ENCODE assay signal across 20 cellular contexts in genomic region chr6:125267806-125268523, GRCh38. TPM values are rescaled to one million over a fixed set of nuclear protein-coding genes. Genes with fewer than 3 reads are reported as not detected.
DNase-seq lines count a peak whose midpoint lies in the region; ATAC-seq and TF ChIP-seq lines count a peak whose summit lies in the region.
"Had no signal": no experiment of that assay in that cellular context is flagged by ENCODE, and none has a peak within 500 bp of the region (broad histone marks: within the 10 kb centered on the region; RNA-seq: fewer than 3 reads in every experiment).

No MANE protein-coding gene starts in this region.

- H3K4me1 Mint-ChIP-seq in activated naive CD4-positive, alpha-beta T cell treated with anti-CD3 and anti-CD28 coated beads for 36 hours (ENCODE audit: low read depth), result no peaks in the 10 kb centered on the region
- H3K4me1 Mint-ChIP-seq: activated naive CD8-positive, alpha-beta T cell treated with anti-CD3 and anti-CD28 coated beads, Interleukin-2, amount 50 U/mL, for 24 hours; CD4-positive, CD25-positive, alpha-beta regulatory T cell; stimulated activated memory B cell treated with anti-CD40 and anti-IgM and Interleukin-4, amounts not matched to agents 10 μg/mL and 1 μg/mL and 100 μg/mL, for 72 hours had no signal

- H3K27ac ChIP-seq in heart right ventricle (no peak overlapping the region), gastrocnemius medialis (peak overlapping the region; percentile 44 to 68 (median 53))

- WGBS in heart right ventricle, 2 donors, result 87 to 90% methylated on average over 12 of the region's 12 CpGs

- H3K4me3 Mint-ChIP-seq in activated naive CD4-positive, alpha-beta T cell treated with anti-CD3 and anti-CD28 coated beads for 36 hours, result no peak overlapping the region
- H3K4me3 Mint-ChIP-seq: activated naive CD8-positive, alpha-beta T cell treated with anti-CD3 and anti-CD28 coated beads, Interleukin-2, amount 50 U/mL, for 24 hours; CD4-positive, CD25-positive, alpha-beta regulatory T cell; HFFc6; stimulated activated memory B cell treated with anti-CD40 and anti-IgM and Interleukin-4, amounts not matched to agents 10 μg/mL and 1 μg/mL and 100 μg/mL, for 72 hours had no signal

- TF ChIP-seq POLR2A in gastrocnemius medialis (IDR thresholded peaks at IDR 0.05), result no peak

- intact Hi-C loops in heart right ventricle (cut with DNase I), result no loop called here
- intact Hi-C loops in Right ventricle myocardium superior (cut with DNase I), result no loop called here
- intact Hi-C loops in gastrocnemius medialis (cut with DNase I; ENCODE audit: low total_unique reads), result no loop called here
- intact Hi-C loops in activated naive CD4-positive, alpha-beta T cell treated with anti-CD3 and anti-CD28 coated beads for 36 hours (cut with micrococcal nuclease), result no loop called here

- H3K27me3 ChIP-seq in heart right ventricle (no peaks in the 10 kb centered on the region), gastrocnemius medialis (no peaks in the 10 kb centered on the region)

- H3K9me3 Mint-ChIP-seq in activated naive CD4-positive, alpha-beta T cell treated with anti-CD3 and anti-CD28 coated beads for 36 hours, result no peaks in the 10 kb centered on the region
- H3K9me3 Mint-ChIP-seq: activated naive CD8-positive, alpha-beta T cell treated with anti-CD3 and anti-CD28 coated beads, Interleukin-2, amount 50 U/mL, for 24 hours; stimulated activated memory B cell treated with anti-CD40 and anti-IgM and Interleukin-4, amounts not matched to agents 10 μg/mL and 1 μg/mL and 100 μg/mL, for 72 hours had no signal

- DNase-seq in heart right ventricle (no peak), Right ventricle myocardium superior (no peak), RPMI7951 (ENCODE audit: low read depth) (peak; percentile 32), fibroblast of the aortic adventitia (ENCODE audit: low read depth) (peak; percentile 16), gastrocnemius medialis (peak; percentile 47 to 73), activated gamma-delta T cell (lab: John Stamatoyannopoulos, UW) (no peak)
- DNase-seq in activated naive CD4-positive, alpha-beta T cell treated with anti-CD3 and anti-CD28 coated beads for 36 hours, result no peak
- DNase-seq: activated CD4-positive, CD25-positive, alpha-beta regulatory T cell treated with anti-CD3 and anti-CD28 coated beads, Interleukin-2, amount 50 U/mL, for 72 hours; activated CD8-positive, alpha-beta memory T cell treated with anti-CD3 and anti-CD28 coated beads for 24 hours; activated naive CD8-positive, alpha-beta T cell treated with anti-CD3 and anti-CD28 coated beads, Interleukin-2, amount 50 U/mL, for 24 hours; CD4-positive, CD25-positive, alpha-beta regulatory T cell; erythroblast; glutamatergic neuron; HFFc6; KG1; NCI-H1092; NCI-H82; right cardiac atrium had no signal

- H3K9me3 ChIP-seq in heart right ventricle (no peaks in the 10 kb centered on the region), gastrocnemius medialis (no peaks in the 10 kb centered on the region)

- peaks cover 16% of the 10 kb centered on the region for H3K36me3 Mint-ChIP-seq in activated naive CD4-positive, alpha-beta T cell treated with anti-CD3 and anti-CD28 coated beads for 36 hours (ENCODE audit: low read depth)

- no peak overlapping the region for H3K4me3 ChIP-seq in heart right ventricle
- H3K4me3 ChIP-seq in fibroblast of the aortic adventitia (ENCODE audit: low read depth, low read length), result no peak overlapping the region
- no peak overlapping the region for H3K4me3 ChIP-seq in gastrocnemius medialis

- ATAC-seq in heart right ventricle, result peak in 6 of 8 donors; percentile 33 to 59 (median 45)
- no peak for ATAC-seq in Right ventricle myocardium superior (ENCODE audit: poor library complexity)
- ATAC-seq in gastrocnemius medialis, result peak; percentile 72 to 81
- ATAC-seq in HG02642 (IDR thresholded peaks at IDR 0.05; ENCODE audit: poor library complexity, unreplicated experiment), result no peak
- ATAC-seq: activated naive CD8-positive, alpha-beta T cell treated with anti-CD3 and anti-CD28 coated beads, Interleukin-2, amount 50 U/mL, for 24 hours; right cardiac atrium; stimulated activated memory B cell treated with anti-CD40 and anti-IgM and Interleukin-4, amounts not matched to agents 10 μg/mL and 1 μg/mL and 100 μg/mL, for 72 hours had no signal

- H3K27ac Mint-ChIP-seq in activated naive CD4-positive, alpha-beta T cell treated with anti-CD3 and anti-CD28 coated beads for 36 hours, result no peak overlapping the region
- H3K27ac Mint-ChIP-seq: activated naive CD8-positive, alpha-beta T cell treated with anti-CD3 and anti-CD28 coated beads, Interleukin-2, amount 50 U/mL, for 24 hours; CD4-positive, CD25-positive, alpha-beta regulatory T cell; HFFc6; stimulated activated memory B cell treated with anti-CD40 and anti-IgM and Interleukin-4, amounts not matched to agents 10 μg/mL and 1 μg/mL and 100 μg/mL, for 72 hours had no signal

- in situ Hi-C loops in gastrocnemius medialis (cut with MboI; ENCODE audit: low sequenced_read_pairs in 4 of 4), result loop anchor here in 1 of 4 donors (25.0 kb wide), 1 partner anchor 106 kb away; the partner anchor contains the start of gene TPD52L1

- peaks cover 0 to 8% (median 0%) of the 10 kb centered on the region in 9 donors for H3K4me1 ChIP-seq in heart right ventricle
- peaks cover 0 to 6% of the 10 kb centered on the region in 2 donors for H3K4me1 ChIP-seq in gastrocnemius medialis

- CTCF ChIA-PET in activated naive CD4-positive, alpha-beta T cell treated with anti-CD3 and anti-CD28 coated beads for 36 hours (lab: Charles Lee), result no interaction called here

- H3K36me3 ChIP-seq in heart right ventricle (peaks cover 0 to 36% (median 17%) of the 10 kb centered on the region in 9 donors), gastrocnemius medialis (peaks cover 0 to 10% of the 10 kb centered on the region in 2 donors)

- TF ChIP-seq CTCF in heart right ventricle (IDR thresholded peaks at IDR 0.05), result no peak
- no peak for TF ChIP-seq CTCF in fibroblast of the aortic adventitia (IDR thresholded peaks at IDR 0.05; ENCODE audit: insufficient read depth, low read length)
- TF ChIP-seq CTCF in gastrocnemius medialis (IDR thresholded peaks at IDR 0.05 in 4 of 5, conservative IDR thresholded peaks at IDR 0.05 in 1 of 5), result no peak

- H3K27me3 Mint-ChIP-seq in activated naive CD4-positive, alpha-beta T cell treated with anti-CD3 and anti-CD28 coated beads for 36 hours (ENCODE audit: low read depth), result no peaks in the 10 kb centered on the region
- H3K27me3 Mint-ChIP-seq: activated naive CD8-positive, alpha-beta T cell treated with anti-CD3 and anti-CD28 coated beads, Interleukin-2, amount 50 U/mL, for 24 hours; CD4-positive, CD25-positive, alpha-beta regulatory T cell; stimulated activated memory B cell treated with anti-CD40 and anti-IgM and Interleukin-4, amounts not matched to agents 10 μg/mL and 1 μg/mL and 100 μg/mL, for 72 hours had no signal

RNA-seq across cellular contexts. Expression of gene HDDC2, which starts 33.8 kb away (rescaled TPM):
- total RNA-seq in heart right ventricle (100 to 1,000 TPM in 5 of 10 donors, 10 to 100 TPM in 5; 70.9 to 107 (median 95.1) TPM), Right ventricle myocardium superior (84.8 TPM), fibroblast of the aortic adventitia (ENCODE audit: low replicate concordance) (32.1 and 71.5 TPM in 2 replicates), gastrocnemius medialis (10 to 100 TPM; 54.9 to 88.3 (median 77.7) TPM)
- 100 to 1,000 TPM; 103 TPM for polyA plus RNA-seq in heart right ventricle
- total RNA-seq in RPMI7951 (2014; rRNA removed; shearing (Covaris generic)), result 86.6 and 90.8 TPM in 2 replicates
- 100 to 1,000 TPM; 117 to 127 TPM for total RNA-seq in activated naive CD4-positive, alpha-beta T cell treated with anti-CD3 and anti-CD28 coated beads for 36 hours

Comparison
In these comparisons a context has a peak if more than half of its experiments do, and no peak if none do; other contexts are left out.
1. ATAC-seq: peak in heart right ventricle (6 of 8) and gastrocnemius medialis (2 of 2); none in Right ventricle myocardium superior (single experiment) and HG02642 (single experiment).
2. DNase-seq: peak in RPMI7951 (single experiment), fibroblast of the aortic adventitia (single experiment) and gastrocnemius medialis (2 of 2); none in heart right ventricle (0 of 2), Right ventricle myocardium superior (single experiment), activated gamma-delta T cell (single experiment) and activated naive CD4-positive, alpha-beta T cell treated with anti-CD3 and anti-CD28 coated beads for 36 hours (single experiment).
3. H3K27ac ChIP-seq: peak in gastrocnemius medialis (4 of 4); none in heart right ventricle (0 of 10).